Comparison of ENCODE assay signal across 12 cellular contexts in genomic region chr17:80257716-80258213, GRCh38. TPM values are rescaled to one million over a fixed set of nuclear protein-coding genes. Genes with fewer than 3 reads are reported as not detected.
DNase-seq lines count a peak whose midpoint lies in the region; ATAC-seq and TF ChIP-seq lines count a peak whose summit lies in the region.
"Had no signal": no experiment of that assay in that cellular context is flagged by ENCODE, and none has a peak within 500 bp of the region (broad histone marks: within the 10 kb centered on the region; RNA-seq: fewer than 3 reads in every experiment).

No MANE protein-coding gene starts in this region.

- no peak overlapping the region for H3K27ac ChIP-seq in smooth muscle cell (ENCODE audit: low read depth)

- H3K79me2 ChIP-seq in smooth muscle cell (ENCODE audit: low read depth) = no peaks in the 10 kb centered on the region

- no peak overlapping the region for H2AFZ ChIP-seq in smooth muscle cell (ENCODE audit: low read depth)

- H3K36me3 ChIP-seq in smooth muscle cell (ENCODE audit: low read depth) = no peaks in the 10 kb centered on the region

- ATAC-seq in stimulated activated naive CD8-positive, alpha-beta T cell treated with anti-CD3 and anti-CD28 coated beads, Interleukin-15, Interleukin-2, amounts not matched to agents 100 U/mL and 50 U/mL, for 24 hours = no peak
- ATAC-seq in left lobe of liver (no peak), HG03457 (IDR thresholded peaks at IDR 0.05; ENCODE audit: unreplicated experiment) (no peak)
- ATAC-seq: HCT116 had no signal

- peaks cover 79% of the 10 kb centered on the region for H3K4me1 Mint-ChIP-seq in stimulated activated naive CD8-positive, alpha-beta T cell treated with anti-CD3 and anti-CD28 coated beads, Interleukin-15, Interleukin-2, amounts not matched to agents 100 ng/mL and 50 ng/mL, for 24 hours (ENCODE audit: low read depth)
- peaks cover 74% of the 10 kb centered on the region for H3K4me1 Mint-ChIP-seq in activated T-helper 1 cell treated with anti-CD3 and anti-CD28 coated beads, Interleukin-12 subunit alpha, Interleukin-12 subunit beta, Interleukin-2, Interleukin-4 antibody, amounts not matched to agents 30 ng/mL and 10 ng/mL and 1 ng/mL, durations not matched to agents 14 hours and 24 hours and 36 hours (ENCODE audit: low read depth)
- peaks cover 23% of the 10 kb centered on the region for H3K4me1 Mint-ChIP-seq in mesothelial cell of epicardium

- peak overlapping the region; percentile 89 for H3K27ac Mint-ChIP-seq in stimulated activated naive CD8-positive, alpha-beta T cell treated with anti-CD3 and anti-CD28 coated beads, Interleukin-15, Interleukin-2, amounts not matched to agents 100 ng/mL and 50 ng/mL, for 24 hours
- peak overlapping the region; percentile 99 for H3K27ac Mint-ChIP-seq in activated T-helper 1 cell treated with anti-CD3 and anti-CD28 coated beads, Interleukin-12 subunit alpha, Interleukin-12 subunit beta, Interleukin-2, Interleukin-4 antibody, amounts not matched to agents 30 ng/mL and 10 ng/mL and 1 ng/mL, durations not matched to agents 14 hours and 24 hours and 36 hours
- peak overlapping the region; percentile 54 for H3K27ac Mint-ChIP-seq in mesothelial cell of epicardium

- TF ChIP-seq CTCF in mesothelial cell of epicardium (IDR thresholded peaks at IDR 0.05; ENCODE audit: unreplicated experiment) = no peak
- TF ChIP-seq CTCF in smooth muscle cell (IDR thresholded peaks at IDR 0.05; ENCODE audit: borderline replicate concordance, insufficient read depth, poor library complexity, severe bottlenecking) = no peak

- no peaks in the 10 kb centered on the region for H3K36me3 Mint-ChIP-seq in stimulated activated naive CD8-positive, alpha-beta T cell treated with anti-CD3 and anti-CD28 coated beads, Interleukin-15, Interleukin-2, amounts not matched to agents 100 ng/mL and 50 ng/mL, for 24 hours (ENCODE audit: low read depth)
- H3K36me3 Mint-ChIP-seq in activated T-helper 1 cell treated with anti-CD3 and anti-CD28 coated beads, Interleukin-12 subunit alpha, Interleukin-12 subunit beta, Interleukin-2, Interleukin-4 antibody, amounts not matched to agents 30 ng/mL and 10 ng/mL and 1 ng/mL, durations not matched to agents 14 hours and 24 hours and 36 hours (ENCODE audit: low read depth) = peaks cover 5% of the 10 kb centered on the region
- H3K36me3 Mint-ChIP-seq in mesothelial cell of epicardium = no peaks in the 10 kb centered on the region

- no peak overlapping the region for H3K4me3 ChIP-seq in smooth muscle cell

- H3K9me3 ChIP-seq in smooth muscle cell (replicated peaks; ENCODE audit: low read depth) = no peaks in the 10 kb centered on the region

- no peak overlapping the region for H3K4me2 ChIP-seq in smooth muscle cell

- no peak for DNase-seq in stimulated activated naive CD8-positive, alpha-beta T cell treated with anti-CD3 and anti-CD28 coated beads, Interleukin-15, Interleukin-2, amounts not matched to agents 100 U/mL and 50 U/mL, for 24 hours
- no peak for DNase-seq in activated T-helper 1 cell treated with anti-CD3 and anti-CD28 coated beads, Interleukin-12 subunit alpha, Interleukin-12 subunit beta, Interleukin-2, Interleukin-4 antibody, amounts not matched to agents 30 ng/mL and 10 ng/mL and 1 ng/mL, durations not matched to agents 14 hours and 24 hours and 36 hours (ENCODE audit: low spot score)
- DNase-seq in mesothelial cell of epicardium (ENCODE audit: low spot score in 2 of 2, unreplicated experiment in 2 of 2) = no peak
- DNase-seq in left lobe of liver (ENCODE audit: low spot score) = no peak
- DNase-seq in NCI-H2171 (lab: John Stamatoyannopoulos, UW) = no peak
- DNase-seq in smooth muscle cell (lab: John Stamatoyannopoulos, UW; ENCODE audit: unreplicated experiment) = no peak
- DNase-seq: C1 segment of cervical spinal cord; NCI-H748 treated with DMSO at 0.1 percent for 48 hours; stimulated activated CD4-positive, alpha-beta T cell treated with anti-CD3 and anti-CD28 coated beads, Interleukin-2, amount 100 ng/mL, for 24 hours had no signal

- H3K9ac ChIP-seq in smooth muscle cell (ENCODE audit: low read depth) = no peak overlapping the region

- no peaks in the 10 kb centered on the region for H3K27me3 Mint-ChIP-seq in stimulated activated naive CD8-positive, alpha-beta T cell treated with anti-CD3 and anti-CD28 coated beads, Interleukin-15, Interleukin-2, amounts not matched to agents 100 ng/mL and 50 ng/mL, for 24 hours
- H3K27me3 Mint-ChIP-seq in activated T-helper 1 cell treated with anti-CD3 and anti-CD28 coated beads, Interleukin-12 subunit alpha, Interleukin-12 subunit beta, Interleukin-2, Interleukin-4 antibody, amounts not matched to agents 30 ng/mL and 10 ng/mL and 1 ng/mL, durations not matched to agents 14 hours and 24 hours and 36 hours (ENCODE audit: insufficient read depth) = no peaks in the 10 kb centered on the region
- H3K27me3 Mint-ChIP-seq in mesothelial cell of epicardium (ENCODE audit: low read depth) = no peaks in the 10 kb centered on the region

- no peaks in the 10 kb centered on the region for H3K27me3 ChIP-seq in smooth muscle cell (ENCODE audit: low read depth)

- peaks cover 8% of the 10 kb centered on the region for H4K20me1 ChIP-seq in smooth muscle cell (ENCODE audit: low read depth)

- peaks cover 16% of the 10 kb centered on the region for H3K4me1 ChIP-seq in smooth muscle cell (ENCODE audit: low read depth)

- intact Hi-C loops in activated T-helper 1 cell treated with anti-CD3 and anti-CD28 coated beads, Interleukin-12 subunit alpha, Interleukin-12 subunit beta, Interleukin-2, Interleukin-4 antibody, amounts not matched to agents 30 ng/mL and 10 ng/mL and 1 ng/mL, durations not matched to agents 14 hours and 24 hours and 36 hours (cut with micrococcal nuclease) = no loop called here

- no peaks in the 10 kb centered on the region for H3K9me3 Mint-ChIP-seq in stimulated activated naive CD8-positive, alpha-beta T cell treated with anti-CD3 and anti-CD28 coated beads, Interleukin-15, Interleukin-2, amounts not matched to agents 100 ng/mL and 50 ng/mL, for 24 hours
- H3K9me3 Mint-ChIP-seq in activated T-helper 1 cell treated with anti-CD3 and anti-CD28 coated beads, Interleukin-12 subunit alpha, Interleukin-12 subunit beta, Interleukin-2, Interleukin-4 antibody, amounts not matched to agents 30 ng/mL and 10 ng/mL and 1 ng/mL, durations not matched to agents 14 hours and 24 hours and 36 hours = no peaks in the 10 kb centered on the region
- H3K9me3 Mint-ChIP-seq in mesothelial cell of epicardium = no peaks in the 10 kb centered on the region

- WGBS in smooth muscle cell (ENCODE audit: low lambda C conversion rate) = 77% methylated on average over 14 of the region's 14 CpGs

- H3K4me3 Mint-ChIP-seq in stimulated activated naive CD8-positive, alpha-beta T cell treated with anti-CD3 and anti-CD28 coated beads, Interleukin-15, Interleukin-2, amounts not matched to agents 100 ng/mL and 50 ng/mL, for 24 hours = no peak overlapping the region
- peak overlapping the region; percentile 93 for H3K4me3 Mint-ChIP-seq in activated T-helper 1 cell treated with anti-CD3 and anti-CD28 coated beads, Interleukin-12 subunit alpha, Interleukin-12 subunit beta, Interleukin-2, Interleukin-4 antibody, amounts not matched to agents 30 ng/mL and 10 ng/mL and 1 ng/mL, durations not matched to agents 14 hours and 24 hours and 36 hours
- no peak overlapping the region for H3K4me3 Mint-ChIP-seq in mesothelial cell of epicardium

- peaks cover 12% of the 10 kb centered on the region for H3F3A ChIP-seq in smooth muscle cell (ENCODE audit: low read depth)

RNA-seq across cellular contexts. Expression of gene RNF213, which starts 2.9 kb away (rescaled TPM):
- total RNA-seq in activated T-helper 1 cell treated with anti-CD3 and anti-CD28 coated beads, Interleukin-12 subunit alpha, Interleukin-12 subunit beta, Interleukin-2, Interleukin-4 antibody, amounts not matched to agents 30 ng/mL and 10 ng/mL and 1 ng/mL, durations not matched to agents 14 hours and 24 hours and 36 hours = 282 and 290 TPM in 2 replicates
- total RNA-seq in mesothelial cell of epicardium = 62.6 to 76.7 TPM (median 63.4 TPM) in 3 replicates
- total RNA-seq in left lobe of liver = 59.8 TPM
- 41.9 and 43.0 TPM in 2 replicates for total RNA-seq in smooth muscle cell
- 12.8 and 21.4 TPM in 2 replicates for polyA plus RNA-seq in smooth muscle cell

RNA-seq across cellular contexts. Expression of gene SLC26A11, which starts 37.5 kb away (rescaled TPM):
- total RNA-seq in activated T-helper 1 cell treated with anti-CD3 and anti-CD28 coated beads, Interleukin-12 subunit alpha, Interleukin-12 subunit beta, Interleukin-2, Interleukin-4 antibody, amounts not matched to agents 30 ng/mL and 10 ng/mL and 1 ng/mL, durations not matched to agents 14 hours and 24 hours and 36 hours = 5.5 and 5.9 TPM in 2 replicates
- total RNA-seq in mesothelial cell of epicardium (32.5 to 41.2 TPM (median 36.3 TPM) in 3 replicates), left lobe of liver (6.7 TPM), smooth muscle cell (8.2 and 13.7 TPM in 2 replicates)
- polyA plus RNA-seq in smooth muscle cell = 10.2 and 12.2 TPM in 2 replicates

RNA-seq across cellular contexts. Expression of gene SGSH, which starts 37.6 kb away (rescaled TPM):
- 20.1 and 22.2 TPM in 2 replicates for total RNA-seq in activated T-helper 1 cell treated with anti-CD3 and anti-CD28 coated beads, Interleukin-12 subunit alpha, Interleukin-12 subunit beta, Interleukin-2, Interleukin-4 antibody, amounts not matched to agents 30 ng/mL and 10 ng/mL and 1 ng/mL, durations not matched to agents 14 hours and 24 hours and 36 hours
- total RNA-seq in mesothelial cell of epicardium = 49.6 to 57.0 TPM (median 53.7 TPM) in 3 replicates
- total RNA-seq in left lobe of liver = 25.6 TPM
- total RNA-seq in smooth muscle cell = 5.8 and 8.5 TPM in 2 replicates
- polyA plus RNA-seq in smooth muscle cell = 26.7 and 29.2 TPM in 2 replicates
